Comparison of ENCODE assay signal across 8 cellular contexts in the genomic region with DNA sequence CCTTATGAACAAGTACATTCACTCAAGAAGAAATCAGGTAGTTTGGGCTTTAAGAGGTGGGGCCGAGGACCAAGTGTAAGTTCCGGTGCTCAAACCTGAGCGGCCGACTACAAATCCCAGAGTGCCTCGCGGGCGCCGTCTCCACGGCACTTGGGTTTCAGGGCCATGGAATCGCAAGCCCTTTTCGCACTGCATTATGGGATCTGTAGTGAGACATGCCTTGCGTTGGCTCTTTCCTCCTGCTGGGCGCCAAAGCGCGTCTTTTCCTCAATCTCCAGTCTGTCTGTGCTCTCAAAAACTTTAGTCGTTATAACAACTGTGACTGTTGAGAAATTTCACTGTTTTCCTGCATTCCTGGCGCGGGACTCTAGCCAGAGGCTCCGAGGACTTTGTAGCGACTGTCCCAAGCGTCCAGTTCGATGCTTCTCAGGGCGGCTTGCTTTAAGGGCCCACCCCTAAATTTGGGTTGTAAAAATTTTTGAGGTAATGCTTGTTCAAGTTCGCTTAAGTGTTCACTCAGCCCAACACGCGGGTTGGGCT. TPM values are rescaled to one million over a fixed set of nuclear protein-coding genes. Genes with fewer than 3 reads are reported as not detected.
DNase-seq lines count a peak whose midpoint lies in the region; ATAC-seq, FAIRE-seq and TF ChIP-seq lines count a peak whose summit lies in the region.

No MANE protein-coding gene starts in this region.

- dilution Hi-C loops in endothelial cell of umbilical vein (cut with MboI; ENCODE audit: extremely low pct_ligation_motif_present, low sequenced_read_pairs) = no loop called here

- H3K4me1 Mint-ChIP-seq in Calu3 (ENCODE audit: low read depth, unreplicated experiment) = peaks cover 20% of the 10 kb centered on the region

- POLR2A ChIA-PET in endothelial cell of umbilical vein (lab: Charles Lee) = interaction anchor here (1.3 kb wide), 1 partner anchor 71 kb away, joined by 4 read pairs; no protein-coding TSS in a partner anchor

- H3K4me2 ChIP-seq in OCI-LY1 (ENCODE audit: low read length) (peak overlapping the region; percentile 94), endothelial cell of umbilical vein (ENCODE audit: insufficient read depth, low read length) (peak overlapping the region; percentile 63)

- no peaks in the 10 kb centered on the region for H3K9me3 Mint-ChIP-seq in Calu3 (ENCODE audit: low read depth, unreplicated experiment)

- peak overlapping the region; percentile 84 for H3K4me3 ChIP-seq in OCI-LY1 (ENCODE audit: low read depth, low read length, poor library complexity, severe bottlenecking)
- peak overlapping the region; percentile 83 to 87 (median 87) for H3K4me3 ChIP-seq in endothelial cell of umbilical vein (replicated peaks in 1 of 3; ENCODE audit: insufficient read depth in 1 of 3, low read depth in 1 of 3, low read length in 3 of 3)
- H3K4me3 ChIP-seq in mesodermal cell (ENCODE audit: extremely low read depth, insufficient read depth, low read length, poor library complexity, severe bottlenecking) = peak overlapping the region; percentile 74

- no peaks in the 10 kb centered on the region for H3K9me3 ChIP-seq in OCI-LY1 (ENCODE audit: low read length)
- H3K9me3 ChIP-seq in endothelial cell of umbilical vein (replicated peaks; ENCODE audit: control insufficient read depth, insufficient read depth, low read length) = no peaks in the 10 kb centered on the region
- no peaks in the 10 kb centered on the region for H3K9me3 ChIP-seq in mesodermal cell (ENCODE audit: control insufficient read depth, low read length)

- FAIRE-seq in endothelial cell of umbilical vein (lab: Jason Lieb, UNC) = peak; percentile 99

- no peaks in the 10 kb centered on the region for H3K27me3 Mint-ChIP-seq in Calu3 (ENCODE audit: unreplicated experiment)

- no peaks in the 10 kb centered on the region for H4K20me1 ChIP-seq in OCI-LY1 (ENCODE audit: insufficient read depth, low read length)
- H4K20me1 ChIP-seq in endothelial cell of umbilical vein (replicated peaks; ENCODE audit: control insufficient read depth, extremely low read depth, insufficient read depth, low read length) = no peaks in the 10 kb centered on the region

- H3K9me2 ChIP-seq in OCI-LY1 (ENCODE audit: low read depth, low read length) = no peaks in the 10 kb centered on the region

- TF ChIP-seq POLR2A in endothelial cell of umbilical vein (IDR thresholded peaks at IDR 0.05; ENCODE audit: low read depth, low read length) = peak; percentile 59

- H3K4me1 ChIP-seq in OCI-LY1 (ENCODE audit: insufficient read depth, low read length, severe bottlenecking) (peaks cover 37% of the 10 kb centered on the region), endothelial cell of umbilical vein (ENCODE audit: control insufficient read depth, extremely low read depth, insufficient read depth, low read length) (peaks cover 15% of the 10 kb centered on the region), mesodermal cell (ENCODE audit: control insufficient read depth, insufficient read depth, low read length, poor library complexity, severe bottlenecking) (no peaks in the 10 kb centered on the region)

- H3K36me3 ChIP-seq in OCI-LY1 (ENCODE audit: insufficient read depth, low read length) = no peaks in the 10 kb centered on the region
- no peaks in the 10 kb centered on the region for H3K36me3 ChIP-seq in endothelial cell of umbilical vein (ENCODE audit: control insufficient read depth in 2 of 2, extremely low read depth in 1 of 2, insufficient read depth in 2 of 2, low read length in 2 of 2)
- no peaks in the 10 kb centered on the region for H3K36me3 ChIP-seq in mesodermal cell (ENCODE audit: control insufficient read depth, insufficient read depth, low read length)

- H3K27ac Mint-ChIP-seq in Calu3 (ENCODE audit: unreplicated experiment) = peak overlapping the region; percentile 65

- H2AFZ ChIP-seq in OCI-LY1 (ENCODE audit: low read length) (peak overlapping the region; percentile 31; the same call in 1 of the 2 replicates), endothelial cell of umbilical vein (ENCODE audit: low read depth, low read length) (peak overlapping the region; percentile 93)

- DNase-seq in Calu3 (peak; percentile 93), HuH-7.5 (ENCODE audit: low spot score) (peak; percentile 72), endothelial cell of umbilical vein (ENCODE audit: low read depth, low spot score) (peak; percentile 98)
- peak; percentile 92 for DNase-seq in activated CD8-positive, alpha-beta memory T cell treated with anti-CD3 and anti-CD28 coated beads, Interleukin-2, amount 50 U/mL, for 48 hours
- peak; percentile 95 for DNase-seq in stimulated activated CD8-positive, alpha-beta memory T cell treated with anti-CD3 and anti-CD28 coated beads, Interleukin-15, amount 100 ng/mL, for 1 hour (ENCODE audit: low read depth)

- H3K27me3 ChIP-seq in OCI-LY1 (ENCODE audit: insufficient read depth, low read length) = no peaks in the 10 kb centered on the region
- no peaks in the 10 kb centered on the region for H3K27me3 ChIP-seq in endothelial cell of umbilical vein (ENCODE audit: control insufficient read depth in 2 of 2, insufficient read depth in 2 of 2, low read length in 2 of 2)

- H3K79me2 ChIP-seq in OCI-LY1 (ENCODE audit: insufficient read depth, low read length) = no peaks in the 10 kb centered on the region
- peaks cover 20% of the 10 kb centered on the region for H3K79me2 ChIP-seq in endothelial cell of umbilical vein (ENCODE audit: control insufficient read depth, insufficient read depth, low read length)

- CTCF ChIA-PET in Calu3 (lab: Charles Lee) = no interaction called here
- CTCF ChIA-PET in endothelial cell of umbilical vein (lab: Charles Lee) = interaction anchor here (1.2 to 5.3 kb wide), 2 partner anchors 21 to 70 kb away, joined by 4 to 49 read pairs; partner anchors contain the start of gene GSTA4

- ATAC-seq in GM21528 (IDR thresholded peaks at IDR 0.05; ENCODE audit: low FRiP score, unreplicated experiment) = peak; percentile 71

- peaks cover 34% of the 10 kb centered on the region for H3K36me3 Mint-ChIP-seq in Calu3 (ENCODE audit: insufficient read depth, unreplicated experiment)

- peak overlapping the region; percentile 73 for H3K9ac ChIP-seq in OCI-LY1 (ENCODE audit: low read length)
- peak overlapping the region; percentile 70 for H3K9ac ChIP-seq in endothelial cell of umbilical vein (replicated peaks; ENCODE audit: extremely low read depth, insufficient read depth, low read length)

- peak overlapping the region; percentile 97 for H3K4me3 Mint-ChIP-seq in Calu3 (ENCODE audit: low read depth, unreplicated experiment)

- no peak for TF ChIP-seq CTCF in Calu3 (IDR thresholded peaks at IDR 0.05; ENCODE audit: unreplicated experiment)
- TF ChIP-seq CTCF in OCI-LY1 (IDR thresholded peaks at IDR 0.05; ENCODE audit: low read length) = no peak
- TF ChIP-seq CTCF in endothelial cell of umbilical vein (IDR thresholded peaks at IDR 0.05; ENCODE audit: extremely low read depth in 1 of 2, insufficient read depth in 1 of 2, low read depth in 1 of 2, low read length in 2 of 2) = no peak

- intact Hi-C loops in Calu3 (cut with micrococcal nuclease; ENCODE audit: unreplicated experiment) = no loop called here
- intact Hi-C loops in endothelial cell of umbilical vein (cut with micrococcal nuclease) = loop anchor here (1.0 kb wide), 2 partner anchors 182 to 225 kb away; no protein-coding TSS in a partner anchor

- 0% methylated on average over 18 to 26 of the region's 26 CpGs for WGBS in mesodermal cell (ENCODE audit: insufficient coverage in 2 of 2), 2 experiments

- H3K9me1 ChIP-seq in endothelial cell of umbilical vein (replicated peaks; ENCODE audit: control insufficient read depth, extremely low read depth, insufficient read depth, low read length) = no peaks in the 10 kb centered on the region

- peak overlapping the region; percentile 44 for H3K27ac ChIP-seq in OCI-LY1 (ENCODE audit: low read depth, low read length, poor library complexity, severe bottlenecking)
- H3K27ac ChIP-seq in endothelial cell of umbilical vein (ENCODE audit: insufficient read depth, low read depth, low read length) = peak overlapping the region; percentile 53
- peak overlapping the region; percentile 23 for H3K27ac ChIP-seq in mesodermal cell (ENCODE audit: low read depth, low read length, severe bottlenecking)

- BruUV-seq in Calu3 (replicated peaks; lab: Mats Ljungman, UMichigan) (no TSS peak), endothelial cell of umbilical vein (replicated peaks; lab: Mats Ljungman, UMichigan) (no TSS peak)

- no peaks in the 10 kb centered on the region for H3F3A ChIP-seq in OCI-LY1 (ENCODE audit: insufficient read depth, low read length)

TF ChIP-seq in endothelial cell of umbilical vein, 7 proteins besides CTCF, POLR2A, EP300 and RAD21 (continues in another document):
- TF ChIP-seq FOS (IDR thresholded peaks at IDR 0.05; ENCODE audit: borderline replicate concordance, insufficient read depth, low read length) = no peak
- no peak for TF ChIP-seq MYC (IDR thresholded peaks at IDR 0.05; ENCODE audit: low read depth, low read length)
- TF ChIP-seq MAX (IDR thresholded peaks at IDR 0.05; ENCODE audit: insufficient read depth, insufficient read length) = no peak

RNA-seq across cellular contexts. Expression of gene FBXO9, which starts 0.4 kb away (rescaled TPM):
- 91.2 and 94.5 TPM in 2 replicates for total RNA-seq in Calu3 (2022)
- total RNA-seq in endothelial cell of umbilical vein = 58.9 and 67.3 TPM in 2 replicates
- 48.1 and 63.5 TPM in 2 replicates for polyA plus RNA-seq in endothelial cell of umbilical vein
- 30.5 and 46.4 TPM in 2 replicates for polyA plus RNA-seq in endothelial cell of umbilical vein (2011; cell fraction: cytosol; rRNA removed)
- 142 and 143 TPM in 2 replicates for polyA plus RNA-seq in endothelial cell of umbilical vein (2011; cell fraction: nucleus; rRNA removed)
- 28.1 and 47.1 TPM in 2 replicates for polyA plus RNA-seq in endothelial cell of umbilical vein (2012)
- 66.1 and 77.9 TPM in 2 replicates for polyA minus RNA-seq in endothelial cell of umbilical vein
- polyA minus RNA-seq in endothelial cell of umbilical vein (2011; cell fraction: cytosol; rRNA and poly(A)+ RNA removed) = 36.6 TPM
- 30.5 and 45.9 TPM in 2 replicates for polyA minus RNA-seq in endothelial cell of umbilical vein (2011; cell fraction: nucleus; rRNA and poly(A)+ RNA removed)
- polyA plus RNA-seq in mesodermal cell (2013, experiment 1 of 2) = 33.1 TPM
- 36.1 TPM for polyA plus RNA-seq in mesodermal cell (2013, experiment 2 of 2)

RNA-seq across cellular contexts. Expression of gene CILK1, which starts 3.2 kb away (rescaled TPM):
- total RNA-seq in Calu3 (2022) (4.1 and 4.7 TPM in 2 replicates), endothelial cell of umbilical vein (9.0 and 9.3 TPM in 2 replicates)
- polyA plus RNA-seq in endothelial cell of umbilical vein = 4.2 and 5.1 TPM in 2 replicates
- 5.1 and 5.2 TPM in 2 replicates for polyA plus RNA-seq in endothelial cell of umbilical vein (2011; cell fraction: cytosol; rRNA removed)
- polyA plus RNA-seq in endothelial cell of umbilical vein (2011; cell fraction: nucleus; rRNA removed) = 6.1 and 6.3 TPM in 2 replicates
- 3.8 and 5.4 TPM in 2 replicates for polyA plus RNA-seq in endothelial cell of umbilical vein (2012)
- 7.1 and 7.7 TPM in 2 replicates for polyA minus RNA-seq in endothelial cell of umbilical vein
- 4.6 TPM for polyA minus RNA-seq in endothelial cell of umbilical vein (2011; cell fraction: cytosol; rRNA and poly(A)+ RNA removed)
- polyA minus RNA-seq in endothelial cell of umbilical vein (2011; cell fraction: nucleus; rRNA and poly(A)+ RNA removed) = 3.9 and 5.4 TPM in 2 replicates
- polyA plus RNA-seq in mesodermal cell (2013, experiment 1 of 2) = 9.2 TPM
- 9.7 TPM for polyA plus RNA-seq in mesodermal cell (2013, experiment 2 of 2)

Comparison
In these comparisons a context has a peak if more than half of its experiments do, and no peak if none do; other contexts are left out.
1. Peak in every context shown above with its lines: DNase-seq, ATAC-seq, H3K4me3 ChIP-seq and H3K27ac ChIP-seq.